ENCODE assay signal across 1 cellular context in genomic region chr12:32208355-32208754, GRCh38.
TF ChIP-seq lines count a peak whose summit lies in the region.

No MANE protein-coding gene starts in this region.

TF ChIP-seq in GM23338, 12 proteins besides CTCF, POLR2A, EP300 and RAD21:
- TF ChIP-seq ZNF462 (CRISPR knock-in tag; IDR thresholded peaks at IDR 0.05) (no peak), ZNF114 (CRISPR knock-in tag; IDR thresholded peaks at IDR 0.05) (no peak), EZH2 (IDR thresholded peaks at IDR 0.05; ENCODE audit: low read depth, unreplicated experiment) (no peak), NANOG (IDR thresholded peaks at IDR 0.05; ENCODE audit: borderline replicate concordance) (no peak), POLR2AphosphoS5 (IDR thresholded peaks at IDR 0.05; ENCODE audit: low read depth) (no peak), REST (IDR thresholded peaks at IDR 0.05; ENCODE audit: unreplicated experiment) (no peak), EZH2phosphoT487 (IDR thresholded peaks at IDR 0.05; ENCODE audit: unreplicated experiment) (no peak), CREB1 (CRISPR knock-in tag; IDR thresholded peaks at IDR 0.05; ENCODE audit: low read depth) (no peak), ETS1 (IDR thresholded peaks at IDR 0.05) (no peak), JUNB (IDR thresholded peaks at IDR 0.05; ENCODE audit: unreplicated experiment) (no peak), STAT1 (IDR thresholded peaks at IDR 0.05; ENCODE audit: unreplicated experiment) (no peak), ZNF331 (CRISPR knock-in tag; IDR thresholded peaks at IDR 0.05; ENCODE audit: low read depth) (no peak)
